ENCODE assay signal across 17 cellular contexts in the genomic region with DNA sequence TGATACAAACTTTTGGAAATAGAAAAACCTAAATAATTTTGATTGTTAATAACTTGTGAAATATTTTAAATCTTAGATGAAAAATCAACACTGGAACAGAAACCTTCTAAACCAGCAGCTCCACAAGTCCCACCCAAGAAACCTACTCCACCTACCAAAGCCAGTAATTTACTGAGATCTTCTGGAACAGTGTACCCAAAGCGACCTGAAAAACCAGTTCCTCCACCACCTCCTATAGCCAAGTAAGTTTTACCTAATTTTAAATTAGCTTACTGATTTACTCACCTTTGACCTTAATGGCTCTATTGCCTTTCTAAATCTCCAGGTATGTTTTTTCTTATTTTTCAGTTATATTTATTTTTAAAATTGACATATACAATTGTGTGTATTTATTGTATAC.
DNase-seq lines count a peak whose midpoint lies in the region; ATAC-seq and TF ChIP-seq lines count a peak whose summit lies in the region.
"Had no signal": no experiment of that assay in that cellular context is flagged by ENCODE, and none has a peak within 500 bp of the region (broad histone marks: within the 10 kb centered on the region; RNA-seq: fewer than 3 reads in every experiment).

No MANE protein-coding gene starts in this region.

- no peak overlapping the region for H3K23ac ChIP-seq in trophoblast cell (ENCODE audit: low read length)

- H3K14ac ChIP-seq in trophoblast cell (ENCODE audit: low read length) = no peak overlapping the region

- H3K79me1 ChIP-seq in trophoblast cell (ENCODE audit: low read length) = no peaks in the 10 kb centered on the region

- no peak overlapping the region for H2BK120ac ChIP-seq in trophoblast cell (ENCODE audit: insufficient read depth, low read length, poor library complexity)

- ATAC-seq in esophagus mucosa (peak; percentile 85), HG03280 (IDR thresholded peaks at IDR 0.05; ENCODE audit: unreplicated experiment) (no peak)

- no peaks in the 10 kb centered on the region for H3K4me1 ChIP-seq in trophoblast cell (ENCODE audit: control insufficient read depth in 1 of 2, insufficient read depth in 2 of 2, low read length in 2 of 2)

- no peaks in the 10 kb centered on the region for H3K79me2 ChIP-seq in trophoblast cell (ENCODE audit: control insufficient read depth, insufficient read depth, low read length, poor library complexity)

- H4K8ac ChIP-seq in trophoblast cell (ENCODE audit: low read depth, low read length) = no peak overlapping the region

- H3K4me1 Mint-ChIP-seq in Calu3 (ENCODE audit: low read depth, unreplicated experiment) = peaks cover 18% of the 10 kb centered on the region
- H3K4me1 Mint-ChIP-seq in nephron progenitor cell = no peaks in the 10 kb centered on the region

- H2BK5ac ChIP-seq in trophoblast cell (ENCODE audit: low read depth, low read length, poor library complexity) = no peak overlapping the region

- H3K4me2 ChIP-seq in trophoblast cell (ENCODE audit: low read length) = no peak overlapping the region

- no peaks in the 10 kb centered on the region for H3K9me3 ChIP-seq in trophoblast cell (ENCODE audit: insufficient read depth, low read depth, low read length)

- no peak overlapping the region for H4K91ac ChIP-seq in trophoblast cell (ENCODE audit: low read depth, low read length)

- WGBS in trophoblast cell (ENCODE audit: extremely low coverage, insufficient coverage, insufficient read length) = no CpG with 5 or more reads among the region's 1 CpG

- no peak overlapping the region for H2AFZ ChIP-seq in trophoblast cell (ENCODE audit: insufficient read depth, low read length, poor library complexity)
- H2AFZ ChIP-seq: GM23248 had no signal

- peaks cover 7 to 16% of the 10 kb centered on the region in 2 experiments for H3K36me3 ChIP-seq in trophoblast cell (ENCODE audit: control insufficient read depth in 1 of 2, insufficient read depth in 2 of 2, low read length in 2 of 2)

- no peak overlapping the region for H3K27ac Mint-ChIP-seq in Calu3 (ENCODE audit: unreplicated experiment)
- H3K27ac Mint-ChIP-seq in nephron progenitor cell = no peak overlapping the region

- H3K4me3 ChIP-seq in trophoblast cell (ENCODE audit: low read depth, low read length) = no peak overlapping the region
- H3K4me3 ChIP-seq: GM23248 had no signal

- H3K27me3 Mint-ChIP-seq in Calu3 (ENCODE audit: unreplicated experiment) = no peaks in the 10 kb centered on the region
- peaks cover 2% of the 10 kb centered on the region for H3K27me3 Mint-ChIP-seq in nephron progenitor cell (ENCODE audit: low read depth, poor library complexity)
- H3K27me3 Mint-ChIP-seq: CD4-positive, CD25-positive, alpha-beta regulatory T cell had no signal

- no peak overlapping the region for H3K4ac ChIP-seq in trophoblast cell (ENCODE audit: low read depth, low read length)

- H3K4me3 Mint-ChIP-seq in Calu3 (ENCODE audit: low read depth, unreplicated experiment) (no peak overlapping the region), nephron progenitor cell (no peak overlapping the region)

- H3K27me3 ChIP-seq in trophoblast cell (ENCODE audit: insufficient read depth, low read length) = no peaks in the 10 kb centered on the region

- no peak overlapping the region for H2AK5ac ChIP-seq in trophoblast cell (ENCODE audit: low read length)

- no peak overlapping the region for H3K9ac ChIP-seq in trophoblast cell (ENCODE audit: low read length)
- H3K9ac ChIP-seq: GM23248 had no signal

- CTCF ChIA-PET in Calu3 (lab: Charles Lee) = interaction anchor here (1.4 kb wide), 1 partner anchor 11 kb away, joined by 3 read pairs; no protein-coding TSS in a partner anchor

- TF ChIP-seq CTCF in Calu3 (IDR thresholded peaks at IDR 0.05; ENCODE audit: unreplicated experiment) (no peak), nephron progenitor cell (IDR thresholded peaks at IDR 0.05) (no peak)

- H4K12ac ChIP-seq in trophoblast cell (ENCODE audit: low read depth, low read length) = no peak overlapping the region

- intact Hi-C loops in Calu3 (cut with micrococcal nuclease; ENCODE audit: unreplicated experiment) = no loop called here

- peaks cover 49% of the 10 kb centered on the region for H3K36me3 Mint-ChIP-seq in Calu3 (ENCODE audit: insufficient read depth, unreplicated experiment)
- H3K36me3 Mint-ChIP-seq in nephron progenitor cell (ENCODE audit: low read depth) = peaks cover 77% of the 10 kb centered on the region

- H3K9me3 Mint-ChIP-seq in Calu3 (ENCODE audit: low read depth, unreplicated experiment) (no peaks in the 10 kb centered on the region), nephron progenitor cell (peaks cover 5% of the 10 kb centered on the region)

- H3K27ac ChIP-seq in trophoblast cell (ENCODE audit: low read depth, low read length) = no peak overlapping the region
- H3K27ac ChIP-seq: GM23248, HL-60 had no signal

- no peak overlapping the region for H3K18ac ChIP-seq in trophoblast cell (ENCODE audit: low read length)

- DNase-seq in Calu3 (peak; percentile 48), LoVo (ENCODE audit: low spot score) (peak; percentile 28), trophoblast cell (peak; percentile 42 to 69), nephron progenitor cell (no peak), germinal center (ENCODE audit: low spot score) (no peak)
- DNase-seq: CD4-positive, CD25-positive, alpha-beta regulatory T cell; DMS79 treated with DMSO at 0.1 percent for 48 hours; GDM1; GM23248; KG1; NCI-H1105 treated with DMSO at 0.1 percent for 48 hours; NCI-H187; NCI-H2171 treated with DMSO at 0.1 percent for 48 hours; NCI-H510A treated with DMSO at 0.1 percent for 48 hours had no signal

- no peak overlapping the region for H2BK12ac ChIP-seq in trophoblast cell (ENCODE audit: low read length)

- BruUV-seq in Calu3 (replicated peaks; lab: Mats Ljungman, UMichigan) = no TSS peak

Comparison
In these comparisons a context has a peak if more than half of its experiments do, and no peak if none do; other contexts are left out.
1. DNase-seq: peak in Calu3 (single experiment), LoVo (single experiment) and trophoblast cell (2 of 2); none in nephron progenitor cell (single experiment) and germinal center (single experiment).